In genomic region chr15:82810863-82811421, GRCh38 we compare ENCODE assay signal across 8 cellular contexts. TPM values are rescaled to one million over a fixed set of nuclear protein-coding genes. Genes with fewer than 3 reads are reported as not detected.
DNase-seq lines count a peak whose midpoint lies in the region; ATAC-seq and TF ChIP-seq lines count a peak whose summit lies in the region.

No MANE protein-coding gene starts in this region.

- WGBS in adrenal gland, 4 donors = 1 to 3% (median 2%) methylated on average over 7 of the region's 7 CpGs

- peak overlapping the region; percentile 96 for H3K4me3 ChIP-seq in GM06990 (replicated peaks; ENCODE audit: low read depth, low read length)
- peak overlapping the region; percentile 90 for H3K4me3 ChIP-seq in PC-3 (ENCODE audit: low read length)
- H3K4me3 ChIP-seq in adrenal gland = peak overlapping the region; percentile 14 to 86 (median 78)
- peak overlapping the region; percentile 86 to 91 for H3K4me3 ChIP-seq in left lung

- peak overlapping the region; percentile 54; the same call in 1 of the 2 replicates for H2AFZ ChIP-seq in PC-3 (ENCODE audit: low read length)

- ATAC-seq in PC-3 (no peak), left lung (no peak), GM21390 (IDR thresholded peaks at IDR 0.05; ENCODE audit: unreplicated experiment) (no peak)

- no peaks in the 10 kb centered on the region for H3K9me2 ChIP-seq in PC-3 (replicated peaks; ENCODE audit: low read length)

- no peaks in the 10 kb centered on the region for H3F3A ChIP-seq in PC-3 (ENCODE audit: low read length, unreplicated experiment)

- DNase-seq in GM06990 (ENCODE audit: extremely low read depth, insufficient read length) = no peak
- peak; percentile 10 for DNase-seq in PC-3
- no peak for DNase-seq in adrenal gland
- no peak for DNase-seq in left lung
- peak in 5 of 6 experiments; percentile 47 to 71 (median 54) for DNase-seq in stimulated activated naive CD4-positive, alpha-beta T cell (lab: John Stamatoyannopoulos, UW)
- no peak for DNase-seq in NCI-H2029 treated with DMSO at 0.1 percent for 48 hours (lab: John Stamatoyannopoulos, UW)
- no peak for DNase-seq in NCI-H2107 treated with DMSO at 0.1 percent for 48 hours (lab: John Stamatoyannopoulos, UW; ENCODE audit: unreplicated experiment)

- H3K27ac ChIP-seq in PC-3 (ENCODE audit: low read length) (0 out of 2 replicates have a peak overlapping the region, but pooled peaks have one; percentile 6), adrenal gland (peak overlapping the region; percentile 76 to 100 (median 98)), left lung (peak overlapping the region; percentile 99 to 100)

- no peak for TF ChIP-seq POLR2A in adrenal gland (IDR thresholded peaks at IDR 0.05)

- TF ChIP-seq CTCF in GM06990 (IDR thresholded peaks at IDR 0.05; ENCODE audit: insufficient read depth, low read length, poor library complexity, severe bottlenecking) = no peak
- no peak for TF ChIP-seq CTCF in PC-3 (conservative IDR thresholded peaks at IDR 0.05; ENCODE audit: low read depth, low read length)
- no peak for TF ChIP-seq CTCF in adrenal gland (IDR thresholded peaks at IDR 0.05)
- TF ChIP-seq CTCF in left lung (IDR thresholded peaks at IDR 0.05) = no peak

- H3K9me3 ChIP-seq in PC-3 (ENCODE audit: low read length) (no peaks in the 10 kb centered on the region), adrenal gland (replicated peaks in 1 of 3) (no peaks in the 10 kb centered on the region), left lung (no peaks in the 10 kb centered on the region)

- H3K79me2 ChIP-seq in PC-3 (ENCODE audit: low read length) = peaks cover 40% of the 10 kb centered on the region

- BruUV-seq in PC-3 (replicated peaks; lab: Mats Ljungman, UMichigan) = TSS peak; percentile 71

- H3K27me3 ChIP-seq in GM06990 (replicated peaks; ENCODE audit: control insufficient read depth, insufficient read depth, low read length) = no peaks in the 10 kb centered on the region
- H3K27me3 ChIP-seq in PC-3 (ENCODE audit: low read length) = no peaks in the 10 kb centered on the region
- H3K27me3 ChIP-seq in adrenal gland = no peaks in the 10 kb centered on the region
- no peaks in the 10 kb centered on the region for H3K27me3 ChIP-seq in left lung

- 0 out of 2 replicates have a peak, but pooled peaks cover 5% of the 10 kb centered on the region for H4K20me1 ChIP-seq in PC-3 (ENCODE audit: low read length)

- CTCF ChIA-PET in PC-3 (lab: Charles Lee) = interaction anchor here (1.3 kb wide), 1 partner anchor 61 kb away, joined by 6 read pairs; no protein-coding TSS in a partner anchor

- intact Hi-C loops in PC-3 (cut with micrococcal nuclease) (no loop called here), adrenal gland (cut with DNase I) (no loop called here), left lung (cut with DNase I) (no loop called here)

- peak overlapping the region; percentile 89 for H3K9ac ChIP-seq in PC-3 (ENCODE audit: low read length)

- H3K36me3 ChIP-seq in GM06990 (ENCODE audit: control insufficient read depth, insufficient read depth, low read length) = peaks cover 3% of the 10 kb centered on the region; the same call in 1 of the 2 replicates
- peaks cover 8% of the 10 kb centered on the region; the same call in 1 of the 2 replicates for H3K36me3 ChIP-seq in PC-3 (ENCODE audit: low read depth, low read length)
- peaks cover 0 to 28% of the 10 kb centered on the region in 2 donors for H3K36me3 ChIP-seq in adrenal gland (replicated peaks in 1 of 2)
- peaks cover 0 to 31% of the 10 kb centered on the region in 2 donors for H3K36me3 ChIP-seq in left lung

- H3K4me2 ChIP-seq in PC-3 (ENCODE audit: low read length) = peak overlapping the region; percentile 82

- peaks cover 16% of the 10 kb centered on the region for H3K4me1 ChIP-seq in PC-3 (ENCODE audit: insufficient read depth, low read length)
- H3K4me1 ChIP-seq in adrenal gland (replicated peaks in 1 of 2) = peaks cover 17 to 29% of the 10 kb centered on the region in 2 donors
- H3K4me1 ChIP-seq in left lung = peaks cover 6 to 21% of the 10 kb centered on the region in 2 donors

- POLR2A ChIA-PET in PC-3 (lab: Charles Lee; ENCODE audit: unreplicated experiment) = interaction anchor here (0.6 kb wide), 1 partner anchor 60 kb away, joined by 3 read pairs; no protein-coding TSS in a partner anchor

RNA-seq across cellular contexts. Expression of gene WHAMM, which starts 1.5 kb away (rescaled TPM):
- 4.5 and 4.6 TPM in 2 replicates for total RNA-seq in PC-3 (2014; rRNA removed)
- total RNA-seq in adrenal gland = 1 to 10 TPM; 5.6 to 10.0 (median 8.8) TPM
- 1 to 10 TPM; 4.5 to 6.8 (median 5.0) TPM for polyA plus RNA-seq in adrenal gland
- total RNA-seq in left lung = 10 to 100 TPM in 1 of 2 donors, 1 to 10 TPM in 1; 9.3 to 11.0 TPM

RNA-seq across cellular contexts. Expression of gene FSD2, which starts 5.1 kb away (rescaled TPM):
- total RNA-seq in PC-3 (2014; rRNA removed) (not detected in 2 replicates), adrenal gland (not detected), left lung (1 to 10 TPM in 1 of 2 donors, not detected in 1; 1.3 TPM)
- polyA plus RNA-seq in adrenal gland = under 1 TPM in 1 of 3 donors, not detected in 2; 0.03 TPM

Comparison
In these comparisons a context has a peak if more than half of its experiments do, and no peak if none do; other contexts are left out.
1. DNase-seq: peak in PC-3 (single experiment) and stimulated activated naive CD4-positive, alpha-beta T cell (5 of 6); none in GM06990 (single experiment), adrenal gland (0 of 7), left lung (0 of 2), NCI-H2029 treated with DMSO at 0.1 percent for 48 hours (single experiment) and NCI-H2107 treated with DMSO at 0.1 percent for 48 hours (single experiment).
2. H3K27ac ChIP-seq: peak in every context shown above with its lines; median percentile 100 in left lung; 98 in adrenal gland; 6 in PC-3.
3. Peak in every context shown above with its lines, with median percentiles within 50 percentile points of each other: H3K4me3 ChIP-seq.